ENCODE assay signal across 1 cellular context in the genomic region with DNA sequence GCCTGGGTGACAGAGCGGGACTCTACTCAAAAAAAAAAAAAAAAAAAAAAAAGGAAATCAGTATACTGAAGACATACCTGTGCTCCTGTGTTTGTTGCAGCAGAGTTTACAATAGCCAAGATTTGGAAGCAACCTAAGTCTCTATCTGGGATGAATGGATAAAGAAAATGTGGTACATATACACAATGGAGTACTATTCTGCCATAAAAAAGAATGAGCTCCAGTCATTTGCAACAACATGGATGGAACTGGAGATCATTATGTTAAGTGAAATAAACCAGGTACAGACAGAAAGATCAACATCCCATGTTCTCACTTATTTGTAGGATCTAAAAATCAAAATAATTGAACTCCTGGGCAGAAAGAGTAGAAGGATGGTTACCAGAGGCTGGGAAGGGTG.
TF ChIP-seq lines count a peak whose summit lies in the region.

No MANE protein-coding gene starts in this region.

TF ChIP-seq in HEK293, 187 proteins besides CTCF, POLR2A, EP300 and RAD21:
- no peak for TF ChIP-seq ZNF488 (tag by site-specific recombination; IDR thresholded peaks at IDR 0.05)
- peak; percentile 68 for TF ChIP-seq ZNF146 (tag by site-specific recombination; IDR thresholded peaks at IDR 0.05)
TF ChIP-seq in HEK293: peak in this region for 1.
